Comparison of ENCODE assay signal across 9 cellular contexts in genomic region chr1:3610165-3610822, GRCh38. TPM values are rescaled to one million over a fixed set of nuclear protein-coding genes. Genes with fewer than 3 reads are reported as not detected.
DNase-seq lines count a peak whose midpoint lies in the region; ATAC-seq and TF ChIP-seq lines count a peak whose summit lies in the region.
"Had no signal": no experiment of that assay in that cellular context is flagged by ENCODE, and none has a peak within 500 bp of the region (broad histone marks: within the 10 kb centered on the region; RNA-seq: fewer than 3 reads in every experiment).

No MANE protein-coding gene starts in this region.

- no peaks in the 10 kb centered on the region for H3K9me3 ChIP-seq in CD4-positive, alpha-beta T cell (ENCODE audit: control insufficient read depth, low read length)
- no peaks in the 10 kb centered on the region for H3K9me3 ChIP-seq in mucosa of descending colon

- no peak overlapping the region for H3K27ac ChIP-seq in CD4-positive, alpha-beta T cell (ENCODE audit: low read depth, low read length)

- peaks cover 45% of the 10 kb centered on the region for H3K27me3 Mint-ChIP-seq in CD4-positive, alpha-beta T cell
- H3K27me3 Mint-ChIP-seq in HFFc6 (ENCODE audit: insufficient read depth): peaks cover 19% of the 10 kb centered on the region
- H3K27me3 Mint-ChIP-seq in activated naive CD8-positive, alpha-beta T cell treated with anti-CD3 and anti-CD28 coated beads for 36 hours: peaks cover 21% of the 10 kb centered on the region
- peaks cover 12 to 44% (median 18%) of the 10 kb centered on the region in 3 donors for H3K27me3 Mint-ChIP-seq in naive B cell
- peaks cover 28% of the 10 kb centered on the region for H3K27me3 Mint-ChIP-seq in T-helper 2 cell treated with Interferon-gamma antibody and Interleukin-4, amounts not matched to agents 5 μg/mL and 100 μg/mL, for 36 hours (ENCODE audit: low read depth)

- no peak for DNase-seq in CD4-positive, alpha-beta T cell
- DNase-seq in HFFc6 (no peak), naive B cell (no peak), COLO829 (ENCODE audit: low spot score) (no peak), mucosa of descending colon (no peak)
- DNase-seq in activated naive CD8-positive, alpha-beta T cell treated with anti-CD3 and anti-CD28 coated beads for 36 hours: no peak
- no peak for DNase-seq in T-helper 2 cell treated with Interferon-gamma antibody and Interleukin-4, amounts not matched to agents 5 μg/mL and 100 μg/mL, for 36 hours (ENCODE audit: low spot score)
- DNase-seq: left cardiac atrium had no signal

- H3K27ac Mint-ChIP-seq in CD4-positive, alpha-beta T cell: no peak overlapping the region
- no peak overlapping the region for H3K27ac Mint-ChIP-seq in HFFc6
- no peak overlapping the region for H3K27ac Mint-ChIP-seq in activated naive CD8-positive, alpha-beta T cell treated with anti-CD3 and anti-CD28 coated beads for 36 hours
- peak overlapping the region in 2 of 6 donors; percentile 39 to 78 for H3K27ac Mint-ChIP-seq in naive B cell
- H3K27ac Mint-ChIP-seq in T-helper 2 cell treated with Interferon-gamma antibody and Interleukin-4, amounts not matched to agents 5 μg/mL and 100 μg/mL, for 36 hours: no peak overlapping the region

- peaks cover 14% of the 10 kb centered on the region for H3K4me1 ChIP-seq in mucosa of descending colon (ENCODE audit: low read depth)

- no peaks in the 10 kb centered on the region for H3K9me3 Mint-ChIP-seq in CD4-positive, alpha-beta T cell
- H3K9me3 Mint-ChIP-seq in HFFc6 (no peaks in the 10 kb centered on the region), naive B cell (no peaks in the 10 kb centered on the region)
- H3K9me3 Mint-ChIP-seq in activated naive CD8-positive, alpha-beta T cell treated with anti-CD3 and anti-CD28 coated beads for 36 hours: no peaks in the 10 kb centered on the region
- no peaks in the 10 kb centered on the region for H3K9me3 Mint-ChIP-seq in T-helper 2 cell treated with Interferon-gamma antibody and Interleukin-4, amounts not matched to agents 5 μg/mL and 100 μg/mL, for 36 hours

- no peak for TF ChIP-seq CTCF in CD4-positive, alpha-beta T cell (IDR thresholded peaks at IDR 0.05)
- TF ChIP-seq CTCF in HFFc6 (IDR thresholded peaks at IDR 0.05): no peak
- no peak for TF ChIP-seq CTCF in mucosa of descending colon (IDR thresholded peaks at IDR 0.05)

- H3K27me3 ChIP-seq in CD4-positive, alpha-beta T cell (ENCODE audit: control insufficient read depth, insufficient read depth, low read length): peaks cover 30% of the 10 kb centered on the region

- CTCF ChIA-PET in CD4-positive, alpha-beta T cell (lab: Charles Lee): no interaction called here

- H3K4me3 Mint-ChIP-seq in CD4-positive, alpha-beta T cell: peak overlapping the region; percentile 56
- 0 out of 2 replicates have a peak overlapping the region, but pooled peaks have one; percentile 15 for H3K4me3 Mint-ChIP-seq in HFFc6
- H3K4me3 Mint-ChIP-seq in activated naive CD8-positive, alpha-beta T cell treated with anti-CD3 and anti-CD28 coated beads for 36 hours: peak overlapping the region; percentile 47
- H3K4me3 Mint-ChIP-seq in naive B cell: peak overlapping the region in 7 of 8 donors; percentile 40 to 86 (median 78)
- no peak overlapping the region for H3K4me3 Mint-ChIP-seq in T-helper 2 cell treated with Interferon-gamma antibody and Interleukin-4, amounts not matched to agents 5 μg/mL and 100 μg/mL, for 36 hours

- no peaks in the 10 kb centered on the region for H3K36me3 Mint-ChIP-seq in CD4-positive, alpha-beta T cell (ENCODE audit: low read depth)
- H3K36me3 Mint-ChIP-seq in HFFc6 (ENCODE audit: low read depth) (no peaks in the 10 kb centered on the region), naive B cell (no peaks in the 10 kb centered on the region)
- H3K36me3 Mint-ChIP-seq in activated naive CD8-positive, alpha-beta T cell treated with anti-CD3 and anti-CD28 coated beads for 36 hours: no peaks in the 10 kb centered on the region
- H3K36me3 Mint-ChIP-seq in T-helper 2 cell treated with Interferon-gamma antibody and Interleukin-4, amounts not matched to agents 5 μg/mL and 100 μg/mL, for 36 hours (ENCODE audit: low read depth): no peaks in the 10 kb centered on the region

- intact Hi-C loops in CD4-positive, alpha-beta T cell (cut with DNase I, micrococcal nuclease): no loop called here
- intact Hi-C loops in mucosa of descending colon (cut with DNase I, micrococcal nuclease): no loop called here

- peaks cover 15% of the 10 kb centered on the region for H3K4me1 Mint-ChIP-seq in CD4-positive, alpha-beta T cell (ENCODE audit: low read depth)
- H3K4me1 Mint-ChIP-seq in HFFc6 (ENCODE audit: low read depth) (peaks cover 12% of the 10 kb centered on the region), naive B cell (peaks cover 10 to 17% (median 12%) of the 10 kb centered on the region in 3 donors)
- peaks cover 2% of the 10 kb centered on the region for H3K4me1 Mint-ChIP-seq in activated naive CD8-positive, alpha-beta T cell treated with anti-CD3 and anti-CD28 coated beads for 36 hours
- no peaks in the 10 kb centered on the region for H3K4me1 Mint-ChIP-seq in T-helper 2 cell treated with Interferon-gamma antibody and Interleukin-4, amounts not matched to agents 5 μg/mL and 100 μg/mL, for 36 hours (ENCODE audit: low read depth)

- H3K4me3 ChIP-seq in mucosa of descending colon: no peak overlapping the region

- ATAC-seq in CD4-positive, alpha-beta T cell (ENCODE audit: poor library complexity): no peak
- ATAC-seq in naive B cell (ENCODE audit: low read depth in 2 of 2) (peak in 1 of 2 donors; percentile 21), mucosa of descending colon (no peak), HG03460 (IDR thresholded peaks at IDR 0.05; ENCODE audit: unreplicated experiment) (no peak)

- POLR2A ChIA-PET in CD4-positive, alpha-beta T cell (lab: Charles Lee): no interaction called here

- H3K36me3 ChIP-seq in mucosa of descending colon (ENCODE audit: low read depth): no peaks in the 10 kb centered on the region

RNA-seq across cellular contexts. Expression of gene MEGF6, which starts 1.0 kb away (rescaled TPM):
- total RNA-seq in CD4-positive, alpha-beta T cell: 10 to 100 TPM; 57.5 to 62.2 TPM
- total RNA-seq in HFFc6 (2021; fragmentation: NEBNext Ultra II Directional; extraction: Animal tissue kit (Norgen Biotek cat#: 25700)): 10 to 100 TPM; 20.3 to 39.2 (median 23.0) TPM
- 1 to 10 TPM; 1.7 to 2.5 TPM for total RNA-seq in activated naive CD8-positive, alpha-beta T cell treated with anti-CD3 and anti-CD28 coated beads for 36 hours
- 1 to 10 TPM in 5 of 6 donors, not detected in 1; 3.1 to 8.8 (median 4.3) TPM for polyA plus RNA-seq in naive B cell (ENCODE audit: low read depth in 6 of 6)
- 10 to 100 TPM in 1 of 3 donors, 1 to 10 TPM in 2; 6.2 to 12.2 (median 8.5) TPM for total RNA-seq in mucosa of descending colon

RNA-seq across cellular contexts. Expression of gene TPRG1L, which starts 14.5 kb away (rescaled TPM):
- total RNA-seq in CD4-positive, alpha-beta T cell: 10 to 100 TPM; 46.5 to 48.3 TPM
- 10 to 100 TPM; 51.8 to 63.5 (median 58.0) TPM for total RNA-seq in HFFc6 (2021; fragmentation: NEBNext Ultra II Directional; extraction: Animal tissue kit (Norgen Biotek cat#: 25700))
- total RNA-seq in activated naive CD8-positive, alpha-beta T cell treated with anti-CD3 and anti-CD28 coated beads for 36 hours: 1 to 10 TPM; 9.5 to 10.0 TPM
- 10 to 100 TPM; 23.7 to 38.7 (median 35.7) TPM for polyA plus RNA-seq in naive B cell (ENCODE audit: low read depth in 6 of 6)
- 10 to 100 TPM; 70.4 to 96.0 (median 76.1) TPM for total RNA-seq in mucosa of descending colon

RNA-seq across cellular contexts. Expression of gene WRAP73, which starts 39.6 kb away (rescaled TPM):
- total RNA-seq in CD4-positive, alpha-beta T cell: 10 to 100 TPM; 22.3 to 22.7 TPM
- total RNA-seq in HFFc6 (2021; fragmentation: NEBNext Ultra II Directional; extraction: Animal tissue kit (Norgen Biotek cat#: 25700)): 10 to 100 TPM; 11.8 to 14.8 (median 14.3) TPM
- total RNA-seq in activated naive CD8-positive, alpha-beta T cell treated with anti-CD3 and anti-CD28 coated beads for 36 hours: 10 to 100 TPM; 30.2 to 31.2 TPM
- polyA plus RNA-seq in naive B cell (ENCODE audit: low read depth in 6 of 6): 10 to 100 TPM; 23.4 to 58.3 (median 27.7) TPM
- 10 to 100 TPM; 19.2 to 26.3 (median 21.0) TPM for total RNA-seq in mucosa of descending colon

RNA-seq across cellular contexts. Expression of gene TP73, which starts 42.0 kb away (rescaled TPM):
- total RNA-seq in CD4-positive, alpha-beta T cell: not detected
- not detected for total RNA-seq in HFFc6 (2021; fragmentation: NEBNext Ultra II Directional; extraction: Animal tissue kit (Norgen Biotek cat#: 25700))
- under 1 TPM; 0.50 to 0.58 TPM for total RNA-seq in activated naive CD8-positive, alpha-beta T cell treated with anti-CD3 and anti-CD28 coated beads for 36 hours
- not detected for polyA plus RNA-seq in naive B cell (ENCODE audit: low read depth in 6 of 6)
- under 1 TPM; 0.12 to 0.63 (median 0.51) TPM for total RNA-seq in mucosa of descending colon

Comparison
In these comparisons a context has a peak if more than half of its experiments do, and no peak if none do; other contexts are left out.
1. RNA of gene TPRG1L, which starts 14.5 kb away (total RNA-seq): 70.4 to 96.0 TPM in mucosa of descending colon, 51.8 to 63.5 TPM in HFFc6 and 46.5 to 48.3 TPM in CD4-positive, alpha-beta T cell; 9.5 to 10.0 TPM in activated naive CD8-positive, alpha-beta T cell treated with anti-CD3 and anti-CD28 coated beads for 36 hours; every median in the first group is over 4 times any median in the second.